ENCODE assay signal across 19 cellular contexts in genomic region chr18:3055861-3056260, GRCh38. TPM values are rescaled to one million over a fixed set of nuclear protein-coding genes. Genes with fewer than 3 reads are reported as not detected.
DNase-seq lines count a peak whose midpoint lies in the region; ATAC-seq lines count a peak whose summit lies in the region.
"Had no signal": no experiment of that assay in that cellular context is flagged by ENCODE, and none has a peak within 500 bp of the region (broad histone marks: within the 10 kb centered on the region; RNA-seq: fewer than 3 reads in every experiment).

No MANE protein-coding gene starts in this region.

- H4K91ac ChIP-seq in trophoblast cell (ENCODE audit: low read depth, low read length) = no peak overlapping the region

- H3K4me2 ChIP-seq in trophoblast cell (ENCODE audit: low read length) = peak overlapping the region; percentile 48

- ATAC-seq in HG02852 (IDR thresholded peaks at IDR 0.05; ENCODE audit: unreplicated experiment) = no peak
- ATAC-seq: GM12878 had no signal

- no peaks in the 10 kb centered on the region for H3K79me2 ChIP-seq in trophoblast cell (ENCODE audit: control insufficient read depth, insufficient read depth, low read length, poor library complexity)

- WGBS in trophoblast cell (ENCODE audit: extremely low coverage, insufficient coverage, insufficient read length) = no CpG with 5 or more reads among the region's 3 CpGs

- H3K18ac ChIP-seq in trophoblast cell (ENCODE audit: low read length) = no peak overlapping the region

- peaks cover 2% of the 10 kb centered on the region for H3K79me1 ChIP-seq in trophoblast cell (ENCODE audit: low read length)

- H2AFZ ChIP-seq in trophoblast cell (ENCODE audit: insufficient read depth, low read length, poor library complexity) = no peak overlapping the region

- H3K27me3 ChIP-seq in trophoblast cell (ENCODE audit: insufficient read depth, low read length) = no peaks in the 10 kb centered on the region
- H3K27me3 ChIP-seq: BE2C, SJCRH30 had no signal

- no peak overlapping the region for H4K12ac ChIP-seq in trophoblast cell (ENCODE audit: low read depth, low read length)

- H3K27ac ChIP-seq in trophoblast cell (ENCODE audit: low read depth, low read length) = no peak overlapping the region
- H3K27ac ChIP-seq: RWPE1, SJCRH30 had no signal

- H3K23ac ChIP-seq in trophoblast cell (ENCODE audit: low read length) = no peak overlapping the region

- no peak overlapping the region for H3K4me3 ChIP-seq in trophoblast cell (ENCODE audit: low read depth, low read length)
- H3K4me3 ChIP-seq: GM12878, SJCRH30 had no signal

- H2BK12ac ChIP-seq in trophoblast cell (ENCODE audit: low read length) = no peak overlapping the region

- no peak overlapping the region for H3K4ac ChIP-seq in trophoblast cell (ENCODE audit: low read depth, low read length)

- H4K8ac ChIP-seq in trophoblast cell (ENCODE audit: low read depth, low read length) = no peak overlapping the region

- no peak overlapping the region for H2AK5ac ChIP-seq in trophoblast cell (ENCODE audit: low read length)

- DNase-seq in M059J (ENCODE audit: low read depth) (peak; percentile 8), astrocyte of the hippocampus (ENCODE audit: low read depth, low spot score) (peak; percentile 18), iPS-NIHi11 (ENCODE audit: low spot score) (peak; percentile 24), trophoblast cell (peak; percentile 68 to 90), GM03348 (ENCODE audit: low spot score) (no peak), NOMO-1 treated with DMSO at 0.1 percent for 48 hours (lab: John Stamatoyannopoulos, UW; ENCODE audit: unreplicated experiment) (no peak)
- DNase-seq: BE2C; Calu3; CD4-positive, alpha-beta T cell; DMS79; Kasumi-1; NCI-H1105 treated with DMSO at 0.1 percent for 48 hours; NCI-H187 treated with DMSO at 0.1 percent for 48 hours; NCI-H526 treated with DMSO at 0.1 percent for 48 hours; SJCRH30; SW 1271 had no signal

- H2BK5ac ChIP-seq in trophoblast cell (ENCODE audit: low read depth, low read length, poor library complexity) = no peak overlapping the region

- no peak overlapping the region for H3K9ac ChIP-seq in trophoblast cell (ENCODE audit: low read length)

- peaks cover 2% of the 10 kb centered on the region in 2 experiments for H3K4me1 ChIP-seq in trophoblast cell (ENCODE audit: control insufficient read depth in 1 of 2, insufficient read depth in 2 of 2, low read length in 2 of 2)
- H3K4me1 ChIP-seq: BE2C, SJCRH30 had no signal

- no peak overlapping the region for H3K14ac ChIP-seq in trophoblast cell (ENCODE audit: low read length)

- no peaks in the 10 kb centered on the region for H3K9me3 ChIP-seq in trophoblast cell (ENCODE audit: insufficient read depth, low read depth, low read length)
- H3K9me3 ChIP-seq: BE2C, SJCRH30 had no signal

- no peak overlapping the region for H2BK120ac ChIP-seq in trophoblast cell (ENCODE audit: insufficient read depth, low read length, poor library complexity)

- no peaks in the 10 kb centered on the region for H3K36me3 ChIP-seq in trophoblast cell (ENCODE audit: control insufficient read depth in 1 of 2, insufficient read depth in 2 of 2, low read length in 2 of 2)
- H3K36me3 ChIP-seq: BE2C, SJCRH30 had no signal

RNA-seq across cellular contexts. Expression of gene LPIN2, which starts 42.9 kb away (rescaled TPM):
- total RNA-seq in M059J (2014; rRNA removed; shearing (Covaris generic)) = 29.5 and 36.2 TPM in 2 replicates
- polyA plus RNA-seq in trophoblast cell (2013) = 15.7 and 16.3 TPM in 2 replicates

Comparison
In these comparisons a context has a peak if more than half of its experiments do, and no peak if none do; other contexts are left out.
1. DNase-seq: peak in M059J (single experiment), astrocyte of the hippocampus (single experiment), iPS-NIHi11 (single experiment) and trophoblast cell (2 of 2); none in GM03348 (single experiment) and NOMO-1 treated with DMSO at 0.1 percent for 48 hours (single experiment).